In genomic region chr9:69193685-69194032, GRCh38 we compare ENCODE assay signal across 1 cellular context.
A peak's percentile ranks its signal among the peaks of the same experiment; 100 is the strongest.
TF ChIP-seq lines count a peak whose summit lies in the region.

No MANE protein-coding gene starts in this region.

TF ChIP-seq in K562, 482 proteins besides CTCF, POLR2A, EP300 and RAD21 (continued from another document):
- 0 out of 2 replicates have a peak, but pooled peaks have one; percentile 13 for TF ChIP-seq SMARCA4 (IDR thresholded peaks at IDR 0.05)
